8 cellular contexts compared by ENCODE assay signal in genomic region chr7:77696643-77697534, GRCh38. TPM values are rescaled to one million over a fixed set of nuclear protein-coding genes. Genes with fewer than 3 reads are reported as not detected.
DNase-seq lines count a peak whose midpoint lies in the region; ATAC-seq, FAIRE-seq and TF ChIP-seq lines count a peak whose summit lies in the region.

No MANE protein-coding gene starts in this region.

- H3K4me2 ChIP-seq in DND-41 (ENCODE audit: insufficient read depth, low read length) (peak overlapping the region; percentile 91), GM23248 (ENCODE audit: unreplicated experiment) (peak overlapping the region; percentile 96)

- H3K4me1 ChIP-seq in DND-41 (ENCODE audit: insufficient read depth, low read length) (peaks cover 55% of the 10 kb centered on the region), GM23248 (ENCODE audit: insufficient read depth) (peaks cover 27% of the 10 kb centered on the region), heart left ventricle (peaks cover 0 to 57% (median 34%) of the 10 kb centered on the region in 12 donors)

- peak overlapping the region; percentile 97 for H3K27ac Mint-ChIP-seq in activated naive CD8-positive, alpha-beta T cell treated with anti-CD3 and anti-CD28 coated beads, Interleukin-2, amount 10 ng/mL, durations not matched to agents 7 days and 5 days

- H3K4me3 ChIP-seq in DND-41 (ENCODE audit: low read depth in 1 of 2, low read length in 2 of 2) (peak overlapping the region; percentile 91 to 98), GM23248 (peak overlapping the region; percentile 95), heart left ventricle (peak overlapping the region; percentile 79 to 100 (median 97))

- peaks cover 38% of the 10 kb centered on the region for H4K20me1 ChIP-seq in DND-41 (ENCODE audit: insufficient read depth, low read length)
- H4K20me1 ChIP-seq in GM23248 (ENCODE audit: insufficient read depth) = no peaks in the 10 kb centered on the region

- H2AFZ ChIP-seq in DND-41 (ENCODE audit: low read depth, low read length) = peak overlapping the region; percentile 100
- peak overlapping the region; percentile 91 for H2AFZ ChIP-seq in GM23248

- H3K27ac ChIP-seq in DND-41 (ENCODE audit: low read length) (peak overlapping the region; percentile 99), GM23248 (peak overlapping the region; percentile 84), heart left ventricle (peak overlapping the region; percentile 88 to 98 (median 96))

- intact Hi-C loops in heart left ventricle (cut with DNase I) = loop anchor here in 7 of 10 donors (1.0 to 10.0 kb wide), 7 partner anchors 40 to 102 kb away; partner anchors contain the start of genes PHTF2 (in 2 of the 7) and TMEM60 (in 2 of the 7)
- intact Hi-C loops in posterior cingulate gyrus (cut with DNase I) = loop anchor here (2.0 to 5.0 kb wide), 3 partner anchors 60 to 160 kb away; partner anchors contain the start of genes PHTF2, PTPN12 and TMEM60

- WGBS in GM23248 (ENCODE audit: low coverage in 1 of 2, low lambda C conversion rate in 2 of 2, missing lambda C conversion rate in 2 of 2), 2 experiments = 1% methylated on average over 37 to 65 of the region's 67 CpGs
- WGBS in heart left ventricle, 4 donors = 0 to 2% (median 1%) methylated on average over 28 to 67 of the region's 67 CpGs

- TF ChIP-seq POLR2A in heart left ventricle (IDR thresholded peaks at IDR 0.05) = no peak

- peaks cover 27% of the 10 kb centered on the region for H3K36me3 Mint-ChIP-seq in activated naive CD8-positive, alpha-beta T cell treated with anti-CD3 and anti-CD28 coated beads, Interleukin-2, amount 10 ng/mL, durations not matched to agents 7 days and 5 days

- H3K27me3 Mint-ChIP-seq in activated naive CD8-positive, alpha-beta T cell treated with anti-CD3 and anti-CD28 coated beads, Interleukin-2, amount 10 ng/mL, durations not matched to agents 7 days and 5 days = no peaks in the 10 kb centered on the region

- peak overlapping the region; percentile 97 for H3K4me3 Mint-ChIP-seq in activated naive CD8-positive, alpha-beta T cell treated with anti-CD3 and anti-CD28 coated beads, Interleukin-2, amount 10 ng/mL, durations not matched to agents 7 days and 5 days

- peaks cover 87% of the 10 kb centered on the region for H3K79me2 ChIP-seq in DND-41 (ENCODE audit: insufficient read depth, low read length)
- H3K79me2 ChIP-seq in GM23248 (ENCODE audit: insufficient read depth) = peaks cover 93% of the 10 kb centered on the region

- POLR2A ChIA-PET in activated naive CD8-positive, alpha-beta T cell treated with anti-CD3 and anti-CD28 coated beads, Interleukin-2, amount 10 ng/mL, durations not matched to agents 7 days and 5 days (lab: Charles Lee) = interaction anchor here (0.8 to 3.2 kb wide), 7 partner anchors 9 to 291 kb away, joined by 3 to 25 read pairs (median 4); partner anchors contain the start of genes PHTF2 and TMEM60

- H3F3A ChIP-seq in GM23248 (ENCODE audit: insufficient read depth) = peaks cover 23% of the 10 kb centered on the region

- peak; percentile 18 for TF ChIP-seq CTCF in DND-41 (IDR thresholded peaks at IDR 0.05; ENCODE audit: borderline replicate concordance, extremely low read depth, low read length, poor library complexity, severe bottlenecking)
- peak in 2 of 12 donors; percentile 17 to 26 for TF ChIP-seq CTCF in heart left ventricle (IDR thresholded peaks at IDR 0.05)

- DNase-seq in DND-41 = peak; percentile 65
- DNase-seq in GM23248 = peak; percentile 87
- peak; percentile 66 for DNase-seq in LHCN-M2 (ENCODE audit: low read depth)
- peak; percentile 74 for DNase-seq in activated naive CD8-positive, alpha-beta T cell treated with anti-CD3 and anti-CD28 coated beads, Interleukin-2, amount 10 ng/mL, durations not matched to agents 7 days and 5 days
- DNase-seq in heart left ventricle = peak; percentile 51 to 81 (median 59)
- peak; percentile 51 to 93 (median 73) for DNase-seq in posterior cingulate gyrus
- peak; percentile 62 for DNase-seq in urothelium cell line (ENCODE audit: low spot score)

- H3K36me3 ChIP-seq in DND-41 (ENCODE audit: insufficient read depth, low read length) (peaks cover 7% of the 10 kb centered on the region), GM23248 (ENCODE audit: low read depth) (no peaks in the 10 kb centered on the region), heart left ventricle (no peaks in the 10 kb centered on the region)

- no peaks in the 10 kb centered on the region for H3K9me2 ChIP-seq in GM23248 (ENCODE audit: insufficient read depth)

- peaks cover 2% of the 10 kb centered on the region for H3K9me3 Mint-ChIP-seq in activated naive CD8-positive, alpha-beta T cell treated with anti-CD3 and anti-CD28 coated beads, Interleukin-2, amount 10 ng/mL, durations not matched to agents 7 days and 5 days

- H3K9me3 ChIP-seq in DND-41 (ENCODE audit: insufficient read depth, low read length, severe bottlenecking) (no peaks in the 10 kb centered on the region), GM23248 (ENCODE audit: low read depth) (no peaks in the 10 kb centered on the region), heart left ventricle (no peaks in the 10 kb centered on the region)

- H3K9ac ChIP-seq in DND-41 (ENCODE audit: low read depth, low read length) (peak overlapping the region; percentile 99), GM23248 (peak overlapping the region; percentile 93)

- in situ Hi-C loops in GM23248 (cut with MboI) = no loop called here

- peaks cover 38% of the 10 kb centered on the region for H3K4me1 Mint-ChIP-seq in activated naive CD8-positive, alpha-beta T cell treated with anti-CD3 and anti-CD28 coated beads, Interleukin-2, amount 10 ng/mL, durations not matched to agents 7 days and 5 days

- ATAC-seq in DND-41 (ENCODE audit: insufficient read depth, low read depth) (peak; percentile 47), SK-N-SH treated with all-trans-retinoic acid at 6 μM for 48 hours (peak; percentile 68), heart left ventricle (peak; percentile 20 to 68 (median 54))
- ATAC-seq in activated naive CD8-positive, alpha-beta T cell treated with anti-CD3 and anti-CD28 coated beads, Interleukin-2, amount 10 ng/mL, durations not matched to agents 7 days and 5 days (ENCODE audit: low read depth) = peak; percentile 38

- H3K27me3 ChIP-seq in DND-41 (ENCODE audit: insufficient read depth, low read length, poor library complexity) (no peaks in the 10 kb centered on the region), GM23248 (replicated peaks; ENCODE audit: insufficient read depth) (no peaks in the 10 kb centered on the region), heart left ventricle (no peaks in the 10 kb centered on the region)

- FAIRE-seq in urothelium cell line (lab: Jason Lieb, UNC) = no peak

TF ChIP-seq in SK-N-SH treated with all-trans-retinoic acid at 6 μM for 48 hours, 23 proteins besides CTCF, POLR2A, EP300 and RAD21:
- TF ChIP-seq ZFP3 (CRISPR knock-in tag; IDR thresholded peaks at IDR 0.05) (0 out of 2 replicates have a peak, but pooled peaks have one; percentile 35), POU6F1 (CRISPR knock-in tag; IDR thresholded peaks at IDR 0.05; ENCODE audit: borderline replicate concordance, low read depth) (0 out of 2 replicates have a peak, but pooled peaks have one; percentile 46), TCF4 (CRISPR knock-in tag; IDR thresholded peaks at IDR 0.05; ENCODE audit: borderline replicate concordance) (no peak)

RNA-seq across cellular contexts. Expression of gene RSBN1L, which starts 0.6 kb away (rescaled TPM):
- 4.9 and 13.3 TPM in 2 replicates for total RNA-seq in GM23248 (2014; rRNA removed; shearing (Covaris generic))
- polyA plus RNA-seq in GM23248 (2016; fragmentation: Nextera tagmentation; extraction: Ambion mirVana) (2.0 and 2.5 TPM in 2 replicates), heart left ventricle (1 to 10 TPM; 4.0 to 4.7 TPM)
- total RNA-seq in LHCN-M2 (2014; rRNA removed) (13.7 and 18.8 TPM in 2 replicates), heart left ventricle (10 to 100 TPM in 4 of 9 donors, 1 to 10 TPM in 5; 5.6 to 12.1 (median 9.9) TPM)
- 5.4 TPM for polyA plus RNA-seq in LHCN-M2 (2012)
- total RNA-seq in activated naive CD8-positive, alpha-beta T cell treated with anti-CD3 and anti-CD28 coated beads, Interleukin-2, amount 10 ng/mL, durations not matched to agents 7 days and 5 days = 10 to 100 TPM; 28.1 to 30.2 TPM

Comparison
In these comparisons a context has a peak if more than half of its experiments do, and no peak if none do; other contexts are left out.
1. Peak in every context shown above with its lines: DNase-seq, ATAC-seq, H3K4me3 ChIP-seq and H3K27ac ChIP-seq.